In genomic region chr6:169221264-169221663, GRCh38 we compare ENCODE assay signal across 12 cellular contexts. TPM values are rescaled to one million over a fixed set of nuclear protein-coding genes. Genes with fewer than 3 reads are reported as not detected.
"Had no signal": no experiment of that assay in that cellular context is flagged by ENCODE, and none has a peak within 500 bp of the region (broad histone marks: within the 10 kb centered on the region; RNA-seq: fewer than 3 reads in every experiment).

No MANE protein-coding gene starts in this region.

- H3K9me3 ChIP-seq: breast epithelium, tibial nerve, uterus had no signal

- DNase-seq: activated CD4-positive, alpha-beta T cell treated with anti-CD3 and anti-CD28 coated beads for 36 hours; activated CD4-positive, alpha-beta T cell treated with anti-CD3 and anti-CD28 coated beads, Interleukin-2, amount 50 U/mL, for 48 hours; activated naive CD4-positive, alpha-beta T cell treated with anti-CD3 and anti-CD28 coated beads, Interleukin-2, amount 10 ng/mL, durations not matched to agents 7 days and 5 days; activated T-cell treated with anti-CD3 and anti-CD28 coated beads, Interleukin-2, amount 50 U/mL, for 4 hours; effector CD8-positive, alpha-beta T cell; foreskin fibroblast; naive thymus-derived CD8-positive, alpha-beta T cell; stimulated activated CD4-positive, alpha-beta T cell treated with anti-CD3 and anti-CD28 coated beads, Interleukin-12 subunit alpha, Interleukin-12 subunit beta, amount 100 ng/mL, for 4 hours; uterus had no signal

- H3K36me3 ChIP-seq: breast epithelium, uterus had no signal

- H3K4me3 ChIP-seq: breast epithelium, tibial nerve, uterus had no signal

- H3K27ac ChIP-seq: breast epithelium, tibial nerve, uterus had no signal

- H3K4me1 ChIP-seq: breast epithelium had no signal

- ATAC-seq: activated CD4-positive, alpha-beta T cell treated with anti-CD3 and anti-CD28 coated beads for 36 hours; activated T-cell treated with anti-CD3 and anti-CD28 coated beads, Interleukin-2, amount 50 U/mL, for 4 hours; naive thymus-derived CD8-positive, alpha-beta T cell had no signal

- H3K27me3 ChIP-seq: breast epithelium, tibial nerve, uterus had no signal

RNA-seq across cellular contexts. Expression of gene THBS2, which starts 32.4 kb away (rescaled TPM):
- total RNA-seq: activated CD4-positive, alpha-beta T cell treated with anti-CD3 and anti-CD28 coated beads for 36 hours; endothelial cell of umbilical vein; naive thymus-derived CD8-positive, alpha-beta T cell had no signal
